16 cellular contexts compared by ENCODE assay signal in genomic region chr10:24418532-24418931, GRCh38.
DNase-seq lines count a peak whose midpoint lies in the region; ATAC-seq, FAIRE-seq and TF ChIP-seq lines count a peak whose summit lies in the region.
"Had no signal": no experiment of that assay in that cellular context is flagged by ENCODE, and none has a peak within 500 bp of the region (broad histone marks: within the 10 kb centered on the region; RNA-seq: fewer than 3 reads in every experiment).

No MANE protein-coding gene starts in this region.

- FAIRE-seq in D721Med (lab: Jason Lieb, UNC), result no peak
- FAIRE-seq: endometrium had no signal

- no peak overlapping the region for H3K4me2 ChIP-seq in neural progenitor cell

- H3K27me3 Mint-ChIP-seq in neural progenitor cell (ENCODE audit: insufficient read depth, low read depth), result no peaks in the 10 kb centered on the region

- H3K36me3 Mint-ChIP-seq in neural progenitor cell, result no peaks in the 10 kb centered on the region

- H3K27ac ChIP-seq in body of pancreas (no peak overlapping the region), neural progenitor cell (no peak overlapping the region)
- H3K27ac ChIP-seq: ascending aorta, heart right ventricle had no signal

- H3F3A ChIP-seq in neural progenitor cell (ENCODE audit: low read depth), result no peaks in the 10 kb centered on the region

- in situ Hi-C loops in KBM-7 (cut with MboI; ENCODE audit: low pct_unique_long_range_greater_than_20kb, low sequenced_read_pairs), result no loop called here

- ATAC-seq in body of pancreas, result no peak
- ATAC-seq: heart right ventricle had no signal

- TF ChIP-seq POLR2A in body of pancreas (IDR thresholded peaks at IDR 0.05), result no peak

- H3K9ac ChIP-seq in neural progenitor cell, result no peak overlapping the region

- no peak for DNase-seq in D721Med (ENCODE audit: insufficient read length, low spot score)
- peak; percentile 1 for DNase-seq in KBM-7
- DNase-seq in body of pancreas, result no peak
- DNase-seq in neural progenitor cell (ENCODE audit: low spot score), result no peak
- DNase-seq in stimulated activated CD4-positive, alpha-beta T cell treated with anti-CD3 and anti-CD28 coated beads, Interleukin-4, amount 100 ng/mL, for 1 hour, result no peak
- DNase-seq in SW480 (ENCODE audit: low spot score), result no peak
- no peak for DNase-seq in posterior cingulate gyrus
- no peak for DNase-seq in iPS-NIHi11 (ENCODE audit: low spot score)
- DNase-seq: activated CD4-positive, alpha-beta T cell treated with anti-CD3 and anti-CD28 coated beads, Interleukin-2, amount 10 ng/mL, durations not matched to agents 24 days and 14 days; heart right ventricle; Karpas-422; nucleus accumbens had no signal

- H3K27ac Mint-ChIP-seq in neural progenitor cell, result no peak overlapping the region
- H3K27ac Mint-ChIP-seq: activated CD4-positive, alpha-beta T cell treated with anti-CD3 and anti-CD28 coated beads, Interleukin-2, amount 10 ng/mL, durations not matched to agents 24 days and 14 days; T-helper 1 cell treated with Interleukin-12 subunit alpha and Interleukin-12 subunit beta and Interleukin-4 antibody, amounts not matched to agents 30 μg/mL and 1 μg/mL, for 36 hours had no signal

- peaks cover 12% of the 10 kb centered on the region for H3K4me1 ChIP-seq in body of pancreas
- H3K4me1 ChIP-seq in neural progenitor cell, result peaks cover 17% of the 10 kb centered on the region
- H3K4me1 ChIP-seq: ascending aorta had no signal

- TF ChIP-seq CTCF in D721Med (IDR thresholded peaks at IDR 0.05; ENCODE audit: insufficient read depth, missing control alignments) (peak; percentile 36), body of pancreas (IDR thresholded peaks at IDR 0.05) (peak in 6 of 7 experiments; percentile 10 to 39 (median 19)), neural progenitor cell (IDR thresholded peaks at IDR 0.05) (peak; percentile 23)

- no peaks in the 10 kb centered on the region for H3K36me3 ChIP-seq in body of pancreas (replicated peaks in 1 of 2; ENCODE audit: insufficient read depth in 1 of 2, low read depth in 2 of 2)
- H3K36me3 ChIP-seq in neural progenitor cell, result no peaks in the 10 kb centered on the region
- H3K36me3 ChIP-seq: ascending aorta, heart right ventricle, tibial nerve had no signal

- H3K27me3 ChIP-seq in body of pancreas, result no peaks in the 10 kb centered on the region
- no peaks in the 10 kb centered on the region for H3K27me3 ChIP-seq in neural progenitor cell
- H3K27me3 ChIP-seq: ascending aorta, heart right ventricle, tibial nerve had no signal

- 92 to 94% methylated on average over 4 of the region's 4 CpGs for WGBS in body of pancreas, 2 donors

- intact Hi-C loops in body of pancreas (cut with DNase I), result no loop called here
- intact Hi-C loops in posterior cingulate gyrus (cut with DNase I), result no loop called here

- no peaks in the 10 kb centered on the region for H3K79me2 ChIP-seq in neural progenitor cell (ENCODE audit: low read depth)

- H3K4me3 ChIP-seq in body of pancreas (no peak overlapping the region), neural progenitor cell (no peak overlapping the region)
- H3K4me3 ChIP-seq: ascending aorta, heart right ventricle, tibial nerve had no signal

- no peaks in the 10 kb centered on the region for H4K20me1 ChIP-seq in neural progenitor cell (ENCODE audit: low read depth)

- no peak overlapping the region for H2AFZ ChIP-seq in neural progenitor cell (replicated peaks)

- H3K9me3 ChIP-seq in body of pancreas, result no peaks in the 10 kb centered on the region
- H3K9me3 ChIP-seq in neural progenitor cell (ENCODE audit: low read depth), result no peaks in the 10 kb centered on the region
- H3K9me3 ChIP-seq: ascending aorta, tibial nerve had no signal

- H3K4me1 Mint-ChIP-seq in neural progenitor cell, result peaks cover 17% of the 10 kb centered on the region
- H3K4me1 Mint-ChIP-seq: activated CD4-positive, alpha-beta T cell treated with anti-CD3 and anti-CD28 coated beads, Interleukin-2, amount 10 ng/mL, durations not matched to agents 24 days and 14 days had no signal

- H3K4me3 Mint-ChIP-seq in neural progenitor cell, result no peak overlapping the region
- H3K4me3 Mint-ChIP-seq: activated CD4-positive, alpha-beta T cell treated with anti-CD3 and anti-CD28 coated beads, Interleukin-2, amount 10 ng/mL, durations not matched to agents 24 days and 14 days; T-helper 1 cell treated with Interleukin-12 subunit alpha and Interleukin-12 subunit beta and Interleukin-4 antibody, amounts not matched to agents 30 μg/mL and 1 μg/mL, for 36 hours had no signal

- no peaks in the 10 kb centered on the region for H3K9me3 Mint-ChIP-seq in neural progenitor cell
- H3K9me3 Mint-ChIP-seq: T-helper 1 cell treated with Interleukin-12 subunit alpha and Interleukin-12 subunit beta and Interleukin-4 antibody, amounts not matched to agents 30 μg/mL and 1 μg/mL, for 36 hours had no signal
